In the genomic region with DNA sequence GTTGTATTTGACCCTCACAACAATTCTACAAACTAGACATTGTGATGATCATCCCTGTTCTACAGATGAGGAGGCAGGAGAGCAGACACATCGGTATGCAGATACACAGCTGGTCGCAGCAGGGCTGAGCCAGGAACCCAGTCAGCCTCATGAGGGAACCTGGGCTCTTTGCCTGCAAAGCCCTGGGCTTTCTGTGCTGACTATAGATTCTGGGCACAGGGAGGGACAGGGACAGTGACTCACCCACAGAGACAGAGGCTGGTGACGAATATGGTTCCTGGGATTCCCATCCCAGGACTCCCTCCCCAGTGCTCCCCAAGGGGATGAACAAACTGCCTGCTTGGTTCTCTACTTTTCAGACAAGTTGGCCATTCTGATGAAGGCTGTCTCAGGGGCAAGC, we compare ENCODE assay signal across 18 cellular contexts. TPM values are rescaled to one million over a fixed set of nuclear protein-coding genes. Genes with fewer than 3 reads are reported as not detected.
A peak's percentile ranks its signal among the peaks of the same experiment; 100 is the strongest.
DNase-seq lines count a peak whose midpoint lies in the region; ATAC-seq and TF ChIP-seq lines count a peak whose summit lies in the region.
"Had no signal": no experiment of that assay in that cellular context is flagged by ENCODE, and none has a peak within 500 bp of the region (broad histone marks: within the 10 kb centered on the region; RNA-seq: fewer than 3 reads in every experiment).

No MANE protein-coding gene starts in this region.

- peaks cover 95 to 96% of the 10 kb centered on the region in 2 experiments for H3K4me1 ChIP-seq in neutrophil (ENCODE audit: control insufficient read depth in 1 of 2, insufficient read depth in 1 of 2, low read depth in 1 of 2, low read length in 1 of 2)

- H3K9me3 ChIP-seq in MG63 (no peaks in the 10 kb centered on the region), neutrophil (no peaks in the 10 kb centered on the region)
- H3K9me3 ChIP-seq: SK-N-SH had no signal

- ATAC-seq in HG02840 (IDR thresholded peaks at IDR 0.05; ENCODE audit: low FRiP score, unreplicated experiment), result no peak
- ATAC-seq: CD8-positive, alpha-beta T cell; GM23338 had no signal

- H3K4me3 ChIP-seq in MG63 (no peak overlapping the region), fibroblast of villous mesenchyme (ENCODE audit: low read depth, low read length) (no peak overlapping the region), neutrophil (ENCODE audit: low read depth in 1 of 2, low read length in 1 of 2) (no peak overlapping the region)
- H3K4me3 ChIP-seq: GM23338 had no signal

- no peak for TF ChIP-seq CTCF in fibroblast of villous mesenchyme (IDR thresholded peaks at IDR 0.05; ENCODE audit: insufficient read depth, low read depth, low read length)
- TF ChIP-seq CTCF in neutrophil (IDR thresholded peaks at IDR 0.05), result no peak

- H3K36me3 ChIP-seq in MG63 (no peaks in the 10 kb centered on the region), neutrophil (no peaks in the 10 kb centered on the region)

- peak overlapping the region; percentile 97 for H3K27ac ChIP-seq in neutrophil

- H3K27me3 ChIP-seq in MG63 (no peaks in the 10 kb centered on the region), neutrophil (no peaks in the 10 kb centered on the region)

- DNase-seq in EH (ENCODE audit: low read depth) (peak; percentile 34), MG63 (peak; percentile 67), fibroblast of villous mesenchyme (ENCODE audit: low read depth) (peak; percentile 64), DMS114 treated with DMSO at 0.1 percent for 48 hours (lab: John Stamatoyannopoulos, UW; ENCODE audit: unreplicated experiment) (no peak), glomerular visceral epithelial cell (ENCODE audit: extremely low spot score) (no peak), NCI-H1694 treated with DMSO at 0.1 percent for 48 hours (lab: John Stamatoyannopoulos, UW) (no peak)
- DNase-seq: CD8-positive, alpha-beta T cell; EL; KG1; NCI-H1092; NCI-H1694; NCI-H69; NK-92 treated with Interleukin-12 subunit alpha and Interleukin-12 subunit beta, amount 100 ng/mL, for 24 hours; SK-N-SH had no signal

RNA-seq across cellular contexts. Expression of a gene that starts 3.8 kb away (rescaled TPM):
- total RNA-seq in MG63 (2014; rRNA removed; shearing (Covaris generic); ENCODE audit: low replicate concordance), result not detected in 2 replicates
- not detected in 2 replicates for total RNA-seq in fibroblast of villous mesenchyme
- total RNA-seq: CD8-positive, alpha-beta T cell; GM23338; M059J had no signal

RNA-seq across cellular contexts. Expression of a gene that starts 21.4 kb away (rescaled TPM):
- 3.0 and 4.5 TPM in 2 replicates for total RNA-seq in MG63 (2014; rRNA removed; shearing (Covaris generic); ENCODE audit: low replicate concordance)
- total RNA-seq in fibroblast of villous mesenchyme, result 3.9 and 4.7 TPM in 2 replicates

RNA-seq across cellular contexts. Expression of a gene that starts 31.3 kb away (rescaled TPM):
- total RNA-seq in MG63 (2014; rRNA removed; shearing (Covaris generic); ENCODE audit: low replicate concordance), result 11.2 and 25.3 TPM in 2 replicates
- total RNA-seq in fibroblast of villous mesenchyme, result 8.7 and 9.9 TPM in 2 replicates

Comparison
In these comparisons a context has a peak if more than half of its experiments do, and no peak if none do; other contexts are left out.
1. DNase-seq: peak in EH (single experiment), MG63 (single experiment) and fibroblast of villous mesenchyme (single experiment); none in DMS114 treated with DMSO at 0.1 percent for 48 hours (single experiment), glomerular visceral epithelial cell (single experiment) and NCI-H1694 treated with DMSO at 0.1 percent for 48 hours (single experiment).